In the genomic region with DNA sequence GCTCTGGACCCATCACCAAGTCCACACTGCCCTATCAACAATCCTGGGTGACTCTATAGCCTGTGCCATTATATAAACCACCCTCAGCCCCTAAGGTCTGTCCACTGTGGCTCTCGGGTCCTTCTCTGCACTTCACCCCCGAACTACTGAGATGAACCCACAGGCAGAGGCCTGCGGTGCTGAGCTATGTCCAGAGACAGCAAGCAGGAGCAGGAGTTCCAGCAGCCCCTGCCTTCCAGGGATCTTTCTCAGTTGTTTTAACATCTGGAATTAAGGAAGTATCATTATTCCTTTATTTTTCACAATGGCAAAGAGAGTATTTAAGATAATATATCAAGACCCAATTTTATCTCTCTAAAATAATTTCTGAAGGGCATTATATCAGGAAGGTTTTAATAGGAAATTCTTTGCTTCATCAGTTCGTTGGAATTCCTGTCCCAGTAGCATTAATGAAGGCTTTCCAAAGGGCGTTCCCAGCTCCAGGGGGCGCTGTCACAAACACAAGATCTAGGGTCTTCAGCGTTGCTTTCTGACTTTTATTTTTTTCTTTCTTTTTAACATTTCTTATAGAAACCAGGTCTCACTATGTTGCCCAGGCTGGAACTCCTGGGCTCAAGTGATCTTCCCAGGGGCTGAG, we compare ENCODE assay signal across 8 cellular contexts. TPM values are rescaled to one million over a fixed set of nuclear protein-coding genes. Genes with fewer than 3 reads are reported as not detected.
A peak's percentile ranks its signal among the peaks of the same experiment; 100 is the strongest.
DNase-seq lines count a peak whose midpoint lies in the region; ATAC-seq and TF ChIP-seq lines count a peak whose summit lies in the region.

No MANE protein-coding gene starts in this region.

- H3K9me3 ChIP-seq in RWPE2 (ENCODE audit: severe bottlenecking) (no peaks in the 10 kb centered on the region), cardiac muscle cell (ENCODE audit: low read depth) (no peaks in the 10 kb centered on the region)

- peak; percentile 14 for DNase-seq in activated CD4-positive, alpha-beta T cell treated with anti-CD3 and anti-CD28 coated beads, Interleukin-2, amount 50 U/mL, for 1 hour
- no peak for DNase-seq in activated CD4-positive, alpha-beta T cell treated with anti-CD3 and anti-CD28 coated beads for 48 hours
- peak; percentile 15 for DNase-seq in RWPE2 (ENCODE audit: low spot score)
- peak; percentile 66 to 70 for DNase-seq in cardiac muscle cell (ENCODE audit: low read depth in 1 of 2, low spot score in 1 of 2)
- peak; percentile 40 for DNase-seq in stimulated activated CD8-positive, alpha-beta memory T cell treated with anti-CD3 and anti-CD28 coated beads, Interleukin-4, amount 100 ng/mL, for 48 hours
- no peak for DNase-seq in 8988T
- no peak for DNase-seq in stimulated activated naive CD4-positive, alpha-beta T cell treated with Interleukin-2 at 50 U/mL for 16 hours (lab: John Stamatoyannopoulos, UW)

- no peak overlapping the region for H3K27ac ChIP-seq in RWPE2 (ENCODE audit: poor library complexity, severe bottlenecking)
- H3K27ac ChIP-seq in cardiac muscle cell: no peak overlapping the region

- TF ChIP-seq CTCF in RWPE2 (IDR thresholded peaks at IDR 0.05; ENCODE audit: poor library complexity, severe bottlenecking) (peak; percentile 69), cardiac muscle cell (IDR thresholded peaks at IDR 0.05; ENCODE audit: low read depth, low read length) (peak; percentile 79)

- H3K4me1 ChIP-seq in RWPE2 (ENCODE audit: insufficient read depth, poor library complexity, severe bottlenecking) (no peaks in the 10 kb centered on the region), cardiac muscle cell (ENCODE audit: low read depth) (peaks cover 15% of the 10 kb centered on the region)

- no peaks in the 10 kb centered on the region for H3K27me3 ChIP-seq in RWPE2 (ENCODE audit: insufficient read depth, poor library complexity, severe bottlenecking)
- H3K27me3 ChIP-seq in cardiac muscle cell: no peaks in the 10 kb centered on the region

- H3K4me3 ChIP-seq in RWPE2 (ENCODE audit: severe bottlenecking) (no peak overlapping the region), cardiac muscle cell (no peak overlapping the region)

- H3K36me3 ChIP-seq in RWPE2 (ENCODE audit: low read depth) (peaks cover 83% of the 10 kb centered on the region), cardiac muscle cell (no peaks in the 10 kb centered on the region)

- ATAC-seq in RWPE2 (ENCODE audit: low read depth) (no peak), HG03196 (IDR thresholded peaks at IDR 0.05; ENCODE audit: unreplicated experiment) (no peak)

RNA-seq across cellular contexts. Expression of a gene that starts 27.3 kb away (rescaled TPM):
- 61.1 and 77.5 TPM in 2 replicates for total RNA-seq in cardiac muscle cell
- 50.4 and 50.7 TPM in 2 replicates for polyA plus RNA-seq in cardiac muscle cell

RNA-seq across cellular contexts. Expression of a gene that starts 45.0 kb away (rescaled TPM):
- not detected in 2 replicates for total RNA-seq in cardiac muscle cell
- polyA plus RNA-seq in cardiac muscle cell: not detected in 2 replicates

Comparison
In these comparisons a context has a peak if more than half of its experiments do, and no peak if none do; other contexts are left out.
1. DNase-seq: peak in activated CD4-positive, alpha-beta T cell treated with anti-CD3 and anti-CD28 coated beads, Interleukin-2, amount 50 U/mL, for 1 hour (single experiment), RWPE2 (single experiment), cardiac muscle cell (2 of 2) and stimulated activated CD8-positive, alpha-beta memory T cell treated with anti-CD3 and anti-CD28 coated beads, Interleukin-4, amount 100 ng/mL, for 48 hours (single experiment); none in activated CD4-positive, alpha-beta T cell treated with anti-CD3 and anti-CD28 coated beads for 48 hours (single experiment), 8988T (single experiment) and stimulated activated naive CD4-positive, alpha-beta T cell treated with Interleukin-2 at 50 U/mL for 16 hours (single experiment).